ENCODE assay signal across 16 cellular contexts in the genomic region with DNA sequence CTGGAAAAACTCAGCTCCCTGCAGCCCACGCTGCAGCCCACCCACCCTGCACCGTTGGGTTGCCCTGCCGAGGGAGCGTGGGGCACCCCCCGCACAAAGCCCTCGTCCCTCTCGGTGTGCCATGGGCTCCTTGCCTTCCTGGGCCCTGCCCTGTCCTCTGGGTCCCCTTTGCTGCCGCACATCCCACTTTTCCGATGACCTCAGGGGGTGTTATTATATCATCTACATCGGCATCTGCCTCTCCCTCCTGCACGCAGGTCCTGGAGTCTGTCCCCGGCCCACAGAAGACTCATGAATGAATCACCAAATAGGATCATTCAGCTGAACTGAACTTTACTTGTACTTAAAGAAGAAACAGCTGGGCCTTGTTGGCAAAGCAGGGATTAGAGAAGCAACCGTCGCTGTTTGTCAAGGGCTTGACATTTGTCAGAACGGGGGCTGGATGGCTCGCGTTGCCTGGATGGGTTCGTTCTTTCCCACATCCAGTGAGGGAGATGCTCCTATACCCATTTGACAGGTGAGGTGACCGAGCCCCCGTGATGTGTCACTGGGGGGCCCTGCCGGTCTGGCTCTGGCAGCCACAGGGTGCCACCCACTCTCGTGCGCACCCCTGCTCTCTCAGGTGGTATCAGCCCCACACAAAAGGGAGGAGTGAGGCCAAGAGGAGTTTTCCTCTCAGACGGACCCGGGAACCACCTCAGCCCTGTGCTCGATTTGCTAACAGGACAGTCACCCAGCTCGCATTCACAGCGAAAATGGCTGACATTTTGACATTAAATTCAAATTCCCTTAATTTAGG. TPM values are rescaled to one million over a fixed set of nuclear protein-coding genes. Genes with fewer than 3 reads are reported as not detected.
DNase-seq lines count a peak whose midpoint lies in the region; ATAC-seq, FAIRE-seq and TF ChIP-seq lines count a peak whose summit lies in the region.
"Had no signal": no experiment of that assay in that cellular context is flagged by ENCODE, and none has a peak within 500 bp of the region (broad histone marks: within the 10 kb centered on the region; RNA-seq: fewer than 3 reads in every experiment).

No MANE protein-coding gene starts in this region.

- no peak overlapping the region for H3K4me2 ChIP-seq in mammary epithelial cell (ENCODE audit: insufficient read depth, low read depth, low read length)
- H3K4me2 ChIP-seq: A549 had no signal

- ATAC-seq in GM18861 (IDR thresholded peaks at IDR 0.05; ENCODE audit: unreplicated experiment) = no peak
- ATAC-seq in HG03432 (IDR thresholded peaks at IDR 0.05; ENCODE audit: unreplicated experiment) = no peak
- ATAC-seq: A549, esophagus mucosa, right lobe of liver, WTC11 had no signal

- H3K27me3 ChIP-seq in mammary epithelial cell (ENCODE audit: insufficient read depth, low read length) (no peaks in the 10 kb centered on the region), SJCRH30 (no peaks in the 10 kb centered on the region), right atrium auricular region (no peaks in the 10 kb centered on the region)
- H3K27me3 ChIP-seq: breast epithelium, right lobe of liver, transverse colon had no signal

- H3K27me3 Mint-ChIP-seq in MCF 10A (ENCODE audit: insufficient read depth, unreplicated experiment) = no peaks in the 10 kb centered on the region

- H3K4me3 Mint-ChIP-seq in MCF 10A (ENCODE audit: unreplicated experiment) = no peak overlapping the region
- H3K4me3 Mint-ChIP-seq: WTC11 had no signal

- POLR2A ChIA-PET in MCF 10A (lab: Yijun Ruan, JAX) = interaction anchor here (0.8 to 0.9 kb wide), 2 partner anchors 11 to 88 kb away, joined by 3 to 5 read pairs; partner anchors contain the start of gene C10orf143

- DNase-seq in MCF 10A (ENCODE audit: unreplicated experiment) (peak; percentile 61), mammary epithelial cell (no peak), SJCRH30 (peak; percentile 80 to 83), hepatic stellate cell (ENCODE audit: low spot score) (peak; percentile 75), urothelium cell line (ENCODE audit: low spot score) (peak; percentile 71), right atrium auricular region (ENCODE audit: low spot score) (no peak)
- DNase-seq: right lobe of liver, transverse colon had no signal

- BruUV-seq in MCF 10A (replicated peaks; lab: Mats Ljungman, UMichigan) = no TSS peak
- no TSS peak for BruUV-seq in mammary epithelial cell (replicated peaks; lab: Mats Ljungman, UMichigan)

- H3K27ac ChIP-seq in mammary epithelial cell (ENCODE audit: insufficient read depth, low read depth, low read length) = no peak overlapping the region
- H3K27ac ChIP-seq in SJCRH30 = peak overlapping the region; percentile 93
- H3K27ac ChIP-seq in right atrium auricular region = no peak overlapping the region
- H3K27ac ChIP-seq: A549, breast epithelium, right lobe of liver, SK-N-MC, transverse colon had no signal

- CTCF ChIA-PET in MCF 10A (lab: Yijun Ruan, JAX) (interaction anchor here (0.6 kb wide), 1 partner anchor 311 kb away, joined by 4 read pairs; no protein-coding TSS in a partner anchor), mammary epithelial cell (lab: Charles Lee; ENCODE audit: low non-redundant PET) (no interaction called here)

- H3K27ac Mint-ChIP-seq in MCF 10A (ENCODE audit: low read depth, unreplicated experiment) = no peak overlapping the region
- H3K27ac Mint-ChIP-seq: WTC11 had no signal

- peaks cover 6% of the 10 kb centered on the region for H3K9me3 Mint-ChIP-seq in MCF 10A (ENCODE audit: unreplicated experiment)
- H3K9me3 Mint-ChIP-seq: WTC11 had no signal

- H2AFZ ChIP-seq in mammary epithelial cell (ENCODE audit: low read depth, low read length) = no peak overlapping the region

- dilution Hi-C loops in mammary epithelial cell (cut with HindIII; ENCODE audit: low sequenced_read_pairs) = no loop called here

- no peak for TF ChIP-seq CTCF in MCF 10A (IDR thresholded peaks at IDR 0.05; ENCODE audit: unreplicated experiment)
- TF ChIP-seq CTCF in mammary epithelial cell (conservative IDR thresholded peaks at IDR 0.05 in 1 of 2, IDR thresholded peaks at IDR 0.05 in 1 of 2; ENCODE audit: extremely low read depth in 1 of 2, insufficient read depth in 1 of 2, low read depth in 1 of 2, low read length in 2 of 2) = no peak
- no peak for TF ChIP-seq CTCF in right atrium auricular region (IDR thresholded peaks at IDR 0.05)

- H3K36me3 Mint-ChIP-seq in MCF 10A (ENCODE audit: insufficient read depth, unreplicated experiment) = no peaks in the 10 kb centered on the region
- H3K36me3 Mint-ChIP-seq: WTC11 had no signal

- in situ Hi-C loops in mammary epithelial cell (cut with MboI; ENCODE audit: low sequenced_read_pairs in 2 of 2) = no loop called here

- H3K4me1 ChIP-seq in mammary epithelial cell (ENCODE audit: insufficient read depth, low read length) (no peaks in the 10 kb centered on the region), SJCRH30 (peaks cover 32% of the 10 kb centered on the region), right atrium auricular region (no peaks in the 10 kb centered on the region)
- H3K4me1 ChIP-seq: A549, breast epithelium, right lobe of liver, transverse colon had no signal

- intact Hi-C loops in MCF 10A (cut with micrococcal nuclease) = no loop called here
- intact Hi-C loops in mammary epithelial cell (cut with micrococcal nuclease) = no loop called here

- H4K20me1 ChIP-seq in mammary epithelial cell (ENCODE audit: insufficient read depth, low read length) = no peaks in the 10 kb centered on the region

- no peak for FAIRE-seq in urothelium cell line (lab: Jason Lieb, UNC)
- FAIRE-seq: A549 had no signal

- H3K36me3 ChIP-seq in mammary epithelial cell (ENCODE audit: insufficient read depth, low read length) (no peaks in the 10 kb centered on the region), SJCRH30 (no peaks in the 10 kb centered on the region), right atrium auricular region (no peaks in the 10 kb centered on the region)
- H3K36me3 ChIP-seq: breast epithelium, right lobe of liver, transverse colon had no signal

- no peak overlapping the region for H3K9ac ChIP-seq in mammary epithelial cell (ENCODE audit: insufficient read depth, low read length)

- H3K79me2 ChIP-seq in mammary epithelial cell (ENCODE audit: insufficient read depth, low read length) = no peaks in the 10 kb centered on the region

- H3K4me1 Mint-ChIP-seq in MCF 10A (ENCODE audit: insufficient read depth, unreplicated experiment) = peaks cover 28% of the 10 kb centered on the region
- H3K4me1 Mint-ChIP-seq: WTC11 had no signal

- H3K9me3 ChIP-seq in mammary epithelial cell (replicated peaks; ENCODE audit: insufficient read depth, low read length) (peaks cover 39% of the 10 kb centered on the region), SJCRH30 (replicated peaks) (no peaks in the 10 kb centered on the region), right atrium auricular region (no peaks in the 10 kb centered on the region)
- H3K9me3 ChIP-seq: A549, breast epithelium, right lobe of liver, transverse colon had no signal

- H3K4me3 ChIP-seq in mammary epithelial cell (replicated peaks in 1 of 3; ENCODE audit: insufficient read depth in 1 of 3, low read depth in 2 of 3, low read length in 3 of 3) = no peak overlapping the region
- peak overlapping the region; percentile 32 for H3K4me3 ChIP-seq in SJCRH30
- H3K4me3 ChIP-seq in right atrium auricular region = no peak overlapping the region
- H3K4me3 ChIP-seq: A549, breast epithelium, right lobe of liver, SK-N-MC, transverse colon had no signal

- 85% methylated on average over 22 of the region's 28 CpGs for WGBS in mammary epithelial cell (ENCODE audit: low coverage, missing lambda C conversion rate)

RNA-seq across cellular contexts. Expression of gene EBF3, which starts 58.6 kb away (rescaled TPM):
- total RNA-seq in MCF 10A (2022) = not detected in 2 replicates
- total RNA-seq in mammary epithelial cell = under 1 TPM; under 0.01 to 0.54 TPM
- polyA plus RNA-seq in mammary epithelial cell = not detected
- polyA minus RNA-seq in mammary epithelial cell = not detected
- total RNA-seq in SJCRH30 (2014; rRNA removed; shearing (Covaris generic)) = 13.1 and 13.2 TPM in 2 replicates
- 1 to 10 TPM; 5.8 to 6.9 TPM for total RNA-seq in right atrium auricular region
- total RNA-seq: NCI-H460 had no signal

Comparison
In these comparisons a context has a peak if more than half of its experiments do, and no peak if none do; other contexts are left out.
1. DNase-seq: peak in MCF 10A (single experiment), SJCRH30 (2 of 2), hepatic stellate cell (single experiment) and urothelium cell line (single experiment); none in mammary epithelial cell (single experiment) and right atrium auricular region (single experiment).